11 cellular contexts compared by ENCODE assay signal in genomic region chr1:110555807-110556470, GRCh38. TPM values are rescaled to one million over a fixed set of nuclear protein-coding genes. Genes with fewer than 3 reads are reported as not detected.
A peak's percentile ranks its signal among the peaks of the same experiment; 100 is the strongest.
DNase-seq lines count a peak whose midpoint lies in the region; ATAC-seq, FAIRE-seq and TF ChIP-seq lines count a peak whose summit lies in the region.
"Had no signal": no experiment of that assay in that cellular context is flagged by ENCODE, and none has a peak within 500 bp of the region (broad histone marks: within the 10 kb centered on the region; RNA-seq: fewer than 3 reads in every experiment).

No MANE protein-coding gene starts in this region.

- no peak overlapping the region for H2BK5ac ChIP-seq in H1 (ENCODE audit: low read depth, low read length)

- no peak overlapping the region for H3K4me3 Mint-ChIP-seq in activated CD8-positive, alpha-beta memory T cell treated with anti-CD3 and anti-CD28 coated beads, Interleukin-2, amount 10 ng/mL, durations not matched to agents 7 days and 5 days

- H3K56ac ChIP-seq in H1 (replicated peaks; ENCODE audit: insufficient read length, low read depth, low read length) = no peak overlapping the region

- peak overlapping the region; percentile 39; the same call in 1 of the 2 replicates for H2BK12ac ChIP-seq in H1 (ENCODE audit: low read depth, low read length)

- peak; percentile 36 for DNase-seq in activated CD8-positive, alpha-beta memory T cell treated with anti-CD3 and anti-CD28 coated beads, Interleukin-2, amount 10 ng/mL, durations not matched to agents 7 days and 5 days
- no peak for DNase-seq in activated CD8-positive, alpha-beta memory T cell treated with anti-CD3 and anti-CD28 coated beads, Interleukin-2, amount 50 U/mL, for 4 hours
- DNase-seq in H1 (ENCODE audit: low read depth in 1 of 2, low spot score in 2 of 2) (no peak), mucosa of descending colon (peak in 2 of 3 donors; percentile 18 to 30), urothelium cell line (ENCODE audit: low spot score) (peak; percentile 68)
- DNase-seq in stimulated activated CD4-positive, alpha-beta T cell treated with anti-CD3 and anti-CD28 coated beads, Interleukin-4, amount 100 ng/mL, for 1 hour = no peak
- DNase-seq: cerebellar nuclear complex had no signal

- peaks cover 54% of the 10 kb centered on the region for H3K27me3 Mint-ChIP-seq in activated CD8-positive, alpha-beta memory T cell treated with anti-CD3 and anti-CD28 coated beads, Interleukin-2, amount 10 ng/mL, durations not matched to agents 7 days and 5 days

- no peaks in the 10 kb centered on the region for H3K79me1 ChIP-seq in H1 (ENCODE audit: low read depth, low read length)

- H4K8ac ChIP-seq in H1 (ENCODE audit: extremely low read depth, insufficient read depth, low read length) = no peak overlapping the region

- FAIRE-seq in H1 (lab: Jason Lieb, UNC) (no peak), urothelium cell line (lab: Jason Lieb, UNC) (peak; percentile 30)

- H3K23me2 ChIP-seq in H1 (ENCODE audit: low read depth, low read length) = peaks cover 9% of the 10 kb centered on the region; the same call in 1 of the 2 replicates

- H3K14ac ChIP-seq in H1 (ENCODE audit: insufficient read length) = no peak overlapping the region

- H3K4me1 ChIP-seq in H1 (replicated peaks in 1 of 4; ENCODE audit: control insufficient read depth in 3 of 4, insufficient read depth in 4 of 4, low read length in 3 of 4) (peaks cover 0 to 8% (median under 1%) of the 10 kb centered on the region in 4 experiments; a peak in 3 of 7 replicates), mucosa of descending colon (ENCODE audit: low read depth) (no peaks in the 10 kb centered on the region)

- H3K36me3 ChIP-seq in H1 (ENCODE audit: control insufficient read depth in 2 of 4, insufficient read depth in 4 of 4, low read length in 3 of 4) (no peaks in the 10 kb centered on the region), mucosa of descending colon (ENCODE audit: low read depth) (no peaks in the 10 kb centered on the region)

- CTCF ChIA-PET in activated CD8-positive, alpha-beta memory T cell treated with anti-CD3 and anti-CD28 coated beads, Interleukin-2, amount 10 ng/mL, durations not matched to agents 7 days and 5 days (lab: Charles Lee) = interaction anchor here (0.6 to 6.3 kb wide), 23 partner anchors 8 to 705 kb away, joined by 3 to 70 read pairs (median 5); partner anchors contain the start of genes KCNA10 and KCNA2
- CTCF ChIA-PET in H1 (lab: Charles Lee; ENCODE audit: partially characterized antibody) = interaction anchor here (0.6 to 12.7 kb wide), 26 partner anchors 8 to 530 kb away, joined by 3 to 302 read pairs (median 5); partner anchors contain the start of genes KCNA10 and KCNA2

- intact Hi-C loops in mucosa of descending colon (cut with DNase I, micrococcal nuclease) = loop anchor here in 1 of 2 donors (10.0 kb wide), 1 partner anchor 59 kb away; no protein-coding TSS in a partner anchor

- H3K4me2 ChIP-seq in H1 (ENCODE audit: insufficient read depth in 1 of 2, low read depth in 2 of 2, low read length in 2 of 2) = peak overlapping the region; percentile 48 to 72

- TF ChIP-seq POLR2A in H1 (IDR thresholded peaks at IDR 0.05; ENCODE audit: control extremely low read depth in 1 of 2, low read depth in 2 of 2, low read length in 2 of 2) = no peak

- 0 out of 2 replicates have a peak overlapping the region, but pooled peaks have one; percentile 24 for H2AK5ac ChIP-seq in H1 (ENCODE audit: low read depth, low read length)

- H4K91ac ChIP-seq in H1 (replicated peaks; ENCODE audit: insufficient read length, low read length) = no peak overlapping the region

- H3K27me3 ChIP-seq in H1 (replicated peaks in 1 of 4; ENCODE audit: control insufficient read depth in 3 of 4, extremely low read depth in 1 of 4, insufficient read depth in 3 of 4, low read length in 3 of 4) = peaks cover 3 to 32% (median 24%) of the 10 kb centered on the region in 4 experiments

- no peak overlapping the region for H2BK120ac ChIP-seq in H1 (replicated peaks; ENCODE audit: low read depth, low read length)

- H2BK15ac ChIP-seq in H1 (ENCODE audit: low read length) = peak overlapping the region; percentile 46; the same call in 1 of the 2 replicates

- no peak overlapping the region for H3K9ac ChIP-seq in H1 (replicated peaks in 1 of 4; ENCODE audit: extremely low read depth in 1 of 4, low read depth in 3 of 4, low read length in 3 of 4)

- peaks cover 0 to 2% of the 10 kb centered on the region in 2 experiments for H4K20me1 ChIP-seq in H1 (replicated peaks in 1 of 2; ENCODE audit: control insufficient read depth in 1 of 2, insufficient read depth in 2 of 2, low read length in 2 of 2)

- H3K4ac ChIP-seq in H1 (replicated peaks; ENCODE audit: insufficient read length, low read depth, low read length) = no peak overlapping the region

- H3K79me2 ChIP-seq in H1 (ENCODE audit: control insufficient read depth in 1 of 2, insufficient read depth in 2 of 2, low read length in 2 of 2) = no peaks in the 10 kb centered on the region

- H3K4me1 Mint-ChIP-seq in activated CD8-positive, alpha-beta memory T cell treated with anti-CD3 and anti-CD28 coated beads, Interleukin-2, amount 10 ng/mL, durations not matched to agents 7 days and 5 days = peaks cover 8% of the 10 kb centered on the region
- H3K4me1 Mint-ChIP-seq: nephron had no signal

- no peak overlapping the region for H2BK20ac ChIP-seq in H1 (ENCODE audit: low read length)

- TF ChIP-seq CTCF in H1 (IDR thresholded peaks at IDR 0.05; ENCODE audit: control extremely low read depth in 1 of 3, insufficient read depth in 1 of 3, low read depth in 1 of 3, low read length in 3 of 3) (no peak), mucosa of descending colon (IDR thresholded peaks at IDR 0.05) (no peak)

- H3K9me3 Mint-ChIP-seq in activated CD8-positive, alpha-beta memory T cell treated with anti-CD3 and anti-CD28 coated beads, Interleukin-2, amount 10 ng/mL, durations not matched to agents 7 days and 5 days (ENCODE audit: low read depth) = no peaks in the 10 kb centered on the region
- H3K9me3 Mint-ChIP-seq: nephron had no signal

- no peak overlapping the region for H3K27ac ChIP-seq in H1 (ENCODE audit: low read depth, low read length)

- no peak for TF ChIP-seq RAD21 in H1 (IDR thresholded peaks at IDR 0.05 in 1 of 2, conservative IDR thresholded peaks at IDR 0.05 in 1 of 2; ENCODE audit: low read depth in 2 of 2, low read length in 2 of 2)

- H3K36me3 Mint-ChIP-seq in activated CD8-positive, alpha-beta memory T cell treated with anti-CD3 and anti-CD28 coated beads, Interleukin-2, amount 10 ng/mL, durations not matched to agents 7 days and 5 days = no peaks in the 10 kb centered on the region

- WGBS in H1 (ENCODE audit: extremely low coverage in 1 of 2, insufficient coverage in 1 of 2, insufficient read length in 1 of 2, insufficient replicate concordance in 2 of 2, low coverage in 1 of 2, low lambda C conversion rate in 2 of 2, missing lambda C conversion rate in 1 of 2), 2 experiments = 71% methylated on average over 9 of the region's 11 CpGs; no CpG with 5 or more reads in 1 of the 2 experiments

- no peak for TF ChIP-seq EP300 in H1 (IDR thresholded peaks at IDR 0.05; ENCODE audit: borderline replicate concordance in 1 of 2, low read depth in 2 of 2, low read length in 2 of 2)

- H3K27ac Mint-ChIP-seq in activated CD8-positive, alpha-beta memory T cell treated with anti-CD3 and anti-CD28 coated beads, Interleukin-2, amount 10 ng/mL, durations not matched to agents 7 days and 5 days = no peak overlapping the region
- H3K27ac Mint-ChIP-seq: nephron had no signal

- H3K18ac ChIP-seq in H1 (ENCODE audit: extremely low read depth, low read length) = no peak overlapping the region; the same call in 1 of the 2 replicates

- no peak overlapping the region for H4K5ac ChIP-seq in H1 (ENCODE audit: insufficient read length, low read depth, low read length)

- no peak overlapping the region for H3K23ac ChIP-seq in H1 (ENCODE audit: insufficient read length)

- H3K4me3 ChIP-seq in H1 (ENCODE audit: extremely low read depth in 1 of 4, insufficient read depth in 2 of 4, low read depth in 3 of 4, low read length in 4 of 4) (peak overlapping the region; percentile 37 to 57 (median 44)), mucosa of descending colon (no peak overlapping the region)

- no peaks in the 10 kb centered on the region for H3K9me3 ChIP-seq in H1 (ENCODE audit: insufficient read depth in 2 of 2, low read depth in 1 of 2, low read length in 1 of 2)
- no peaks in the 10 kb centered on the region for H3K9me3 ChIP-seq in mucosa of descending colon

- POLR2A ChIA-PET in H1 (lab: Charles Lee; ENCODE audit: partially characterized antibody) = interaction anchor here (0.6 to 1.8 kb wide), 3 partner anchors 9 to 51 kb away, joined by 3 to 4 read pairs (median 4); partner anchors contain the start of gene KCNA2

- no peak for ATAC-seq in activated CD8-positive, alpha-beta memory T cell treated with anti-CD3 and anti-CD28 coated beads, Interleukin-2, amount 10 ng/mL, durations not matched to agents 7 days and 5 days
- ATAC-seq in mucosa of descending colon = peak; percentile 22
- ATAC-seq in HG02973 (IDR thresholded peaks at IDR 0.05; ENCODE audit: unreplicated experiment) = no peak
- ATAC-seq in HG02623 (IDR thresholded peaks at IDR 0.05; ENCODE audit: unreplicated experiment) = no peak

- H2AFZ ChIP-seq in H1 (ENCODE audit: low read length) = 0 out of 2 replicates have a peak overlapping the region, but pooled peaks have one; percentile 24

RNA-seq across cellular contexts. Expression of gene KCNA10, which starts 37.0 kb away (rescaled TPM):
- not detected for total RNA-seq in activated CD8-positive, alpha-beta memory T cell treated with anti-CD3 and anti-CD28 coated beads, Interleukin-2, amount 10 ng/mL, durations not matched to agents 7 days and 5 days
- total RNA-seq in H1 (2021; fragmentation: NEBNext Ultra II Directional; extraction: Animal tissue kit (Norgen Biotek cat#: 25700)) = not detected in 2 replicates
- polyA plus RNA-seq in H1 (2011; rRNA removed) = not detected in 2 replicates
- polyA plus RNA-seq in H1 (2011; cell fraction: cytosol; rRNA removed) = not detected
- not detected for polyA plus RNA-seq in H1 (2011; cell fraction: nucleus; rRNA removed)
- polyA plus RNA-seq in H1 (2012, experiment 1 of 2) = not detected in 4 replicates
- polyA plus RNA-seq in H1 (2012, experiment 2 of 2) = not detected
- polyA plus RNA-seq in H1 (2013, experiment 1 of 2) = not detected
- not detected for polyA plus RNA-seq in H1 (2013, experiment 2 of 2)
- not detected in 2 replicates for polyA minus RNA-seq in H1 (2011; rRNA and poly(A)+ RNA removed)
- not detected for polyA minus RNA-seq in H1 (2011; cell fraction: cytosol; rRNA and poly(A)+ RNA removed)
- not detected for polyA minus RNA-seq in H1 (2011; cell fraction: nucleus; rRNA and poly(A)+ RNA removed)
- not detected for total RNA-seq in mucosa of descending colon
- total RNA-seq: T-helper 2 cell treated with Interferon-gamma antibody and Interleukin-4, amounts not matched to agents 100 ng/mL and 5 ng/mL, for 36 hours had no signal

RNA-seq across cellular contexts. Expression of gene KCNA2, which starts 50.2 kb away (rescaled TPM):
- 1 to 10 TPM; 2.4 to 3.7 TPM for total RNA-seq in activated CD8-positive, alpha-beta memory T cell treated with anti-CD3 and anti-CD28 coated beads, Interleukin-2, amount 10 ng/mL, durations not matched to agents 7 days and 5 days
- total RNA-seq in H1 (2021; fragmentation: NEBNext Ultra II Directional; extraction: Animal tissue kit (Norgen Biotek cat#: 25700)) = 0.75 and 0.78 TPM in 2 replicates
- polyA plus RNA-seq in H1 (2011; rRNA removed) = 0.24 and 0.26 TPM in 2 replicates
- 0.30 TPM for polyA plus RNA-seq in H1 (2011; cell fraction: cytosol; rRNA removed)
- 0.51 TPM for polyA plus RNA-seq in H1 (2011; cell fraction: nucleus; rRNA removed)
- 0.18 to 0.52 TPM (median 0.27 TPM) in 4 replicates for polyA plus RNA-seq in H1 (2012, experiment 1 of 2)
- 0.05 TPM for polyA plus RNA-seq in H1 (2012, experiment 2 of 2)
- polyA plus RNA-seq in H1 (2013, experiment 1 of 2) = 0.28 TPM
- 0.18 TPM for polyA plus RNA-seq in H1 (2013, experiment 2 of 2)
- polyA minus RNA-seq in H1 (2011; rRNA and poly(A)+ RNA removed) = 0.93 and 1.3 TPM in 2 replicates
- not detected for polyA minus RNA-seq in H1 (2011; cell fraction: cytosol; rRNA and poly(A)+ RNA removed)
- 2.7 TPM for polyA minus RNA-seq in H1 (2011; cell fraction: nucleus; rRNA and poly(A)+ RNA removed)
- total RNA-seq in mucosa of descending colon = 1 to 10 TPM in 1 of 3 donors, under 1 TPM in 2; 0.12 to 4.7 (median 0.46) TPM

Comparison
In these comparisons a context has a peak if more than half of its experiments do, and no peak if none do; other contexts are left out.
1. DNase-seq: peak in activated CD8-positive, alpha-beta memory T cell treated with anti-CD3 and anti-CD28 coated beads, Interleukin-2, amount 10 ng/mL, durations not matched to agents 7 days and 5 days (single experiment), mucosa of descending colon (2 of 3) and urothelium cell line (single experiment); none in activated CD8-positive, alpha-beta memory T cell treated with anti-CD3 and anti-CD28 coated beads, Interleukin-2, amount 50 U/mL, for 4 hours (single experiment), H1 (0 of 2) and stimulated activated CD4-positive, alpha-beta T cell treated with anti-CD3 and anti-CD28 coated beads, Interleukin-4, amount 100 ng/mL, for 1 hour (single experiment).